In genomic region chr5:37839441-37840035, GRCh38 we compare ENCODE assay signal across 8 cellular contexts.
DNase-seq lines count a peak whose midpoint lies in the region; ATAC-seq lines count a peak whose summit lies in the region.

No MANE protein-coding gene starts in this region.

- H3K27me3 ChIP-seq in neuron (ENCODE audit: insufficient read depth, low read length), result peaks cover 76% of the 10 kb centered on the region

- no peak for ATAC-seq in GM21390 (IDR thresholded peaks at IDR 0.05; ENCODE audit: unreplicated experiment)
- ATAC-seq in GM18909 (IDR thresholded peaks at IDR 0.05; ENCODE audit: poor library complexity, unreplicated experiment), result no peak
- ATAC-seq in GM21576 (IDR thresholded peaks at IDR 0.05; ENCODE audit: unreplicated experiment), result no peak

- peak; percentile 32 for DNase-seq in SIG-M5 treated with dmso at 0.1 percent for 504 hours (lab: John Stamatoyannopoulos, UW; ENCODE audit: unreplicated experiment)
- DNase-seq in SIG-M5 (lab: John Stamatoyannopoulos, UW), result no peak
- DNase-seq in NCI-H748 treated with DMSO at 0.1 percent for 48 hours (lab: John Stamatoyannopoulos, UW), result peak; percentile 39
- DNase-seq in fibroblast of peridontal ligament (ENCODE audit: extremely low read depth), result peak; percentile 61

- peaks cover 8% of the 10 kb centered on the region for H3K4me1 ChIP-seq in neuron (ENCODE audit: insufficient read depth, low read length)

- H2AFZ ChIP-seq in neuron (ENCODE audit: low read depth, low read length), result no peak overlapping the region

- H3K4me3 ChIP-seq in neuron (ENCODE audit: low read length), result peak overlapping the region; percentile 33

- H3K9me3 ChIP-seq in neuron (ENCODE audit: low read length), result peaks cover 5% of the 10 kb centered on the region

- no peaks in the 10 kb centered on the region for H3K36me3 ChIP-seq in neuron (ENCODE audit: insufficient read depth, low read length)
